ENCODE assay signal across 13 cellular contexts in the genomic region with DNA sequence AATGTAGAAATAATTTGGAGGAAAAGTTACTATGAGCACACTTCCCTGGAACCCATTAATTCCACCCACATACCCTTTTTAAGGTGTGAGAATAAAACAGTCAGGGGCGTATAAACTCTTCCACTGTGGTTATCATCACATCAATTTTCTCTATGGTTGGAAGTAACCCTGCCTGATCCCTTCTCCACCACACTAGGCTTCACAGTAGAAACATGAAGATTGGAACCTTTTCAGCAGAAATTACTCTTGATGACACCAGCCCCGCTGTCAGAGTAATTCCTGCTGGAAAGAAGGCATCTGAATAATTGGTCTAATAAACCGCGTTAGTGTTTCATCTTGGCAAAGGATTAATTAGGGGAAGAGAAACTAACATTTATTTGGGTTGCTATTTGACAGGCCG.
"Had no signal": no experiment of that assay in that cellular context is flagged by ENCODE, and none has a peak within 500 bp of the region (broad histone marks: within the 10 kb centered on the region; RNA-seq: fewer than 3 reads in every experiment).

No MANE protein-coding gene starts in this region.

- DNase-seq: islet precursor cell; left ventricle myocardium inferior; mesendoderm; naive B cell; ovary; right lobe of liver; stimulated activated CD4-positive, alpha-beta T cell treated with anti-CD3 and anti-CD28 coated beads, Interleukin-1b, Interleukin-23, amount 100 ng/mL, for 48 hours; stimulated activated CD4-positive, alpha-beta T cell treated with anti-CD3 and anti-CD28 coated beads, Interleukin-2, amount 100 ng/mL, for 48 hours; stimulated activated CD4-positive, alpha-beta T cell treated with anti-CD3 and anti-CD28 coated beads, Interleukin-4, amount 100 ng/mL, for 4 hours; stimulated activated CD8-positive, alpha-beta memory T cell treated with anti-CD3 and anti-CD28 coated beads, Interleukin-4, amount 100 ng/mL, for 48 hours; stimulated activated naive CD4-positive, alpha-beta T cell treated with Interleukin-2 at 50 U/mL for 16 hours; stimulated activated naive CD8-positive, alpha-beta T cell treated with anti-CD3 and anti-CD28 coated beads, Interleukin-15, amount 100 ng/mL, for 72 hours; substantia nigra had no signal
